In the genomic region with DNA sequence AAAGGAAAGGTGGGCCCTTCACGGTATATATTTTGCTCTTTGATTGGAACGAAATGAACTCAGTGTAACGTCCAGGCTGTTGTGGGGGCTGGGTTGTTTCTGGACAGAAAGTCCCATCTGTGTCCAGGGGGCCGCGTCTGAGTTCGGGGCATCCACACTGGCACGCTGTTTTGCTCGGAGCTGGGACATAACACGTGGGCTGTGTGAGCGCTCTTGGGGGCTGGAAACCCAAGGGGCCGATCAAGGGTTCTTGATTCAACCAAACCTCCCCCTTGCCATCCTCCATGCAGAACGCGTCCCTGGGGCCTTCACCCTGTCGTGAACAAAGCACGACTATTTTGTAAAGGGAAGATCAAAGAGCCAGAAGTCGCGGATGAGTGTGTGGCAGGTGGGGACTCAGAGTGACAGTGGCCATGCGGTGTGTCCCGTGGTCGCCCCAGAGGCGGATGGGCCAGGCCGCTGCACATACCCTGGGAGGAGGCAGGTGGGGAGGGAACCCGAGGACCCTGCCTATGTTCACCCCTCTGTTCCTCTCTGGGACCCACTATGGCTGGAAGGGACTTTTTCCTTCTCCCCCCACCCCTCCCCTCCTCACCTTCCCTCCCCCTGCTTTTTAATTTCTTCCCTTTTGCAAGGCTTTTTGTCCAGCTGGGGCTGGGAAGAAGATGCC, we compare ENCODE assay signal across 9 cellular contexts.
DNase-seq lines count a peak whose midpoint lies in the region; ATAC-seq, FAIRE-seq and TF ChIP-seq lines count a peak whose summit lies in the region.
"Had no signal": no experiment of that assay in that cellular context is flagged by ENCODE, and none has a peak within 500 bp of the region (broad histone marks: within the 10 kb centered on the region; RNA-seq: fewer than 3 reads in every experiment).

No MANE protein-coding gene starts in this region.

- ATAC-seq in heart left ventricle (no peak), Right ventricle myocardium inferior (no peak), upper lobe of right lung (no peak), GM21717 (IDR thresholded peaks at IDR 0.05; ENCODE audit: unreplicated experiment) (no peak), HG03108 (IDR thresholded peaks at IDR 0.05; ENCODE audit: unreplicated experiment) (no peak)
- no peak for ATAC-seq in activated CD8-positive, alpha-beta T cell treated with anti-CD3 and anti-CD28 coated beads, Interleukin-2, amount 10 ng/mL, durations not matched to agents 7 days and 5 days
- ATAC-seq: HCT116 had no signal

- H3K36me3 ChIP-seq in heart left ventricle (no peaks in the 10 kb centered on the region), keratinocyte (ENCODE audit: control insufficient read depth in 2 of 2, extremely low read depth in 1 of 2, insufficient read depth in 2 of 2, low read length in 2 of 2) (no peaks in the 10 kb centered on the region), upper lobe of right lung (no peaks in the 10 kb centered on the region)

- H3K27ac ChIP-seq in heart left ventricle = no peak overlapping the region
- no peak overlapping the region for H3K27ac ChIP-seq in keratinocyte (ENCODE audit: control insufficient read depth, insufficient read depth, low read length)
- H3K27ac ChIP-seq in upper lobe of right lung = no peak overlapping the region

- DNase-seq in heart left ventricle (no peak), Right ventricle myocardium inferior (ENCODE audit: missing footprints) (no peak), keratinocyte (ENCODE audit: low read depth, low spot score) (no peak), upper lobe of right lung (peak; percentile 31), AG20443 (ENCODE audit: low spot score) (no peak)
- DNase-seq in activated CD8-positive, alpha-beta T cell treated with anti-CD3 and anti-CD28 coated beads, Interleukin-2, amount 10 ng/mL, durations not matched to agents 7 days and 5 days = no peak

- H3K79me2 ChIP-seq in keratinocyte (ENCODE audit: control insufficient read depth, insufficient read depth, low read length) = no peaks in the 10 kb centered on the region

- H3K9me1 ChIP-seq in keratinocyte (ENCODE audit: control insufficient read depth, extremely low read depth, insufficient read depth, low read length) = no peaks in the 10 kb centered on the region

- peaks cover 38% of the 10 kb centered on the region for H3K27me3 Mint-ChIP-seq in activated CD8-positive, alpha-beta T cell treated with anti-CD3 and anti-CD28 coated beads, Interleukin-2, amount 10 ng/mL, durations not matched to agents 7 days and 5 days (ENCODE audit: low read depth)

- H3K9ac ChIP-seq in keratinocyte (ENCODE audit: control insufficient read depth, extremely low read depth, insufficient read depth, low read length) = no peak overlapping the region

- 65 to 73% (median 69%) methylated on average over 21 to 23 of the region's 23 CpGs for WGBS in heart left ventricle, 4 donors

- no peaks in the 10 kb centered on the region for H3K9me3 Mint-ChIP-seq in activated CD8-positive, alpha-beta T cell treated with anti-CD3 and anti-CD28 coated beads, Interleukin-2, amount 10 ng/mL, durations not matched to agents 7 days and 5 days (ENCODE audit: insufficient read depth)

- dilution Hi-C loops in keratinocyte (cut with MboI; ENCODE audit: extremely low pct_ligation_motif_present, low sequenced_read_pairs) = no loop called here

- H3K36me3 Mint-ChIP-seq in activated CD8-positive, alpha-beta T cell treated with anti-CD3 and anti-CD28 coated beads, Interleukin-2, amount 10 ng/mL, durations not matched to agents 7 days and 5 days (ENCODE audit: low read depth) = no peaks in the 10 kb centered on the region

- intact Hi-C loops in heart left ventricle (cut with DNase I) (no loop called here), Right ventricle myocardium inferior (cut with DNase I) (no loop called here), upper lobe of right lung (cut with DNase I) (no loop called here)

- POLR2A ChIA-PET in activated CD8-positive, alpha-beta T cell treated with anti-CD3 and anti-CD28 coated beads, Interleukin-2, amount 10 ng/mL, durations not matched to agents 7 days and 5 days (lab: Charles Lee) = interaction anchor here (0.5 kb wide), 1 partner anchor 541 kb away, joined by 3 read pairs; no protein-coding TSS in a partner anchor

- peak overlapping the region; percentile 50 for H3K4me2 ChIP-seq in keratinocyte (ENCODE audit: control insufficient read depth, extremely low read depth, insufficient read depth, low read depth, low read length)

- CTCF ChIA-PET in activated CD8-positive, alpha-beta T cell treated with anti-CD3 and anti-CD28 coated beads, Interleukin-2, amount 10 ng/mL, durations not matched to agents 7 days and 5 days (lab: Charles Lee) = interaction anchor here (1.2 kb wide), 1 partner anchor 14 kb away, joined by 3 read pairs; no protein-coding TSS in a partner anchor

- H3K27me3 ChIP-seq in heart left ventricle (peaks cover 0 to 23% (median 6%) of the 10 kb centered on the region in 9 donors), keratinocyte (ENCODE audit: control insufficient read depth, extremely low read depth, insufficient read depth, low read length) (peaks cover 33% of the 10 kb centered on the region), upper lobe of right lung (peaks cover 31% of the 10 kb centered on the region)

- H3K4me3 ChIP-seq in heart left ventricle = peak overlapping the region in 8 of 12 donors; percentile 36 to 56 (median 44)
- H3K4me3 ChIP-seq in keratinocyte (ENCODE audit: control insufficient read depth in 2 of 3, extremely low read depth in 1 of 3, insufficient read depth in 2 of 3, low read depth in 1 of 3, low read length in 3 of 3) = no peak overlapping the region
- H3K4me3 ChIP-seq in upper lobe of right lung = no peak overlapping the region

- H2AFZ ChIP-seq in keratinocyte (ENCODE audit: control insufficient read depth, low read length) = no peak overlapping the region

- no peak overlapping the region for H3K27ac Mint-ChIP-seq in activated CD8-positive, alpha-beta T cell treated with anti-CD3 and anti-CD28 coated beads, Interleukin-2, amount 10 ng/mL, durations not matched to agents 7 days and 5 days

- no peaks in the 10 kb centered on the region for H3K9me3 ChIP-seq in heart left ventricle
- no peaks in the 10 kb centered on the region for H3K9me3 ChIP-seq in keratinocyte (ENCODE audit: control insufficient read depth, low read depth, low read length)
- H3K9me3 ChIP-seq in upper lobe of right lung = no peaks in the 10 kb centered on the region

- peaks cover 3% of the 10 kb centered on the region for H3K4me1 Mint-ChIP-seq in activated CD8-positive, alpha-beta T cell treated with anti-CD3 and anti-CD28 coated beads, Interleukin-2, amount 10 ng/mL, durations not matched to agents 7 days and 5 days (ENCODE audit: low read depth)

- H3K4me1 ChIP-seq in heart left ventricle (peaks cover 0 to 16% (median 6%) of the 10 kb centered on the region in 12 donors), keratinocyte (ENCODE audit: control insufficient read depth, extremely low read depth, insufficient read depth, low read length) (no peaks in the 10 kb centered on the region), upper lobe of right lung (peaks cover 5% of the 10 kb centered on the region)

- no peak for TF ChIP-seq CTCF in heart left ventricle (IDR thresholded peaks at IDR 0.05)
- no peak for TF ChIP-seq CTCF in keratinocyte (optimal IDR thresholded peaks at IDR 0.05 in 1 of 3, IDR thresholded peaks at IDR 0.05 in 1 of 3, conservative IDR thresholded peaks at IDR 0.05 in 1 of 3; ENCODE audit: extremely low read depth in 1 of 3, insufficient read depth in 2 of 3, low read length in 3 of 3)
- TF ChIP-seq CTCF in upper lobe of right lung (IDR thresholded peaks at IDR 0.05) = no peak

- no peak for FAIRE-seq in keratinocyte (lab: Jason Lieb, UNC)

- no peaks in the 10 kb centered on the region for H4K20me1 ChIP-seq in keratinocyte (ENCODE audit: control insufficient read depth, extremely low read depth, insufficient read depth, low read length)

- H3K4me3 Mint-ChIP-seq in activated CD8-positive, alpha-beta T cell treated with anti-CD3 and anti-CD28 coated beads, Interleukin-2, amount 10 ng/mL, durations not matched to agents 7 days and 5 days = peak overlapping the region; percentile 16

- no peak for TF ChIP-seq POLR2A in heart left ventricle (IDR thresholded peaks at IDR 0.05)

Comparison
In these comparisons a context has a peak if more than half of its experiments do, and no peak if none do; other contexts are left out.
1. H3K4me3 ChIP-seq: peak in heart left ventricle (8 of 12); none in keratinocyte (0 of 3) and upper lobe of right lung (single experiment).